In the genomic region with DNA sequence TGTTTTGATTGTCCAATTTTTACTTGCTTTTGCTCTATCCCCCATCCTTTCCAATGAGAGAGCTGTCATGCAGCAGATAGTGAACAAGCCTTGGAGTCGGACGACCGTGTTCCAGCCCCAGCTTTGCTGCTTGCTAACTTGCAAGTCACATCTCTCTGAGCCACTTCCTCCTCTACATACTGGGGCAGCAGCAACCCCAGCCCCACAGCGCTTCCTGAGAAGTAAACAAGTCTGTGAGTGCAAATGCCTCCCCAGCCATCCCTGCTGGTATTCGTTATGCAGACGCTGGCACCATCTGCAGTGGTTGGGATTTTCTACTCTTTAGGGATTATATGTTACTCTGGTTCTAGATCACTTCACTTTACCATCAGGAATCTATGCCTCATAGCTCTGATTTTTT, we compare ENCODE assay signal across 8 cellular contexts. TPM values are rescaled to one million over a fixed set of nuclear protein-coding genes. Genes with fewer than 3 reads are reported as not detected.
DNase-seq lines count a peak whose midpoint lies in the region; ATAC-seq, FAIRE-seq and TF ChIP-seq lines count a peak whose summit lies in the region.

No MANE protein-coding gene starts in this region.

- DNase-seq in NCI-H345 treated with DMSO at 0.1 percent for 48 hours (lab: John Stamatoyannopoulos, UW; ENCODE audit: unreplicated experiment) = peak; percentile 0
- DNase-seq in NCI-H345 (lab: John Stamatoyannopoulos, UW) = no peak
- peak; percentile 71 for DNase-seq in activated T-cell treated with anti-CD3 and anti-CD28 coated beads, Interleukin-2, amount 50 U/mL, for 1 hour
- peak; percentile 81 for DNase-seq in kidney
- DNase-seq in stimulated activated CD8-positive, alpha-beta memory T cell treated with anti-CD3 and anti-CD28 coated beads, Interleukin-2, amount 100 ng/mL, for 1 hour (ENCODE audit: low read depth in 2 of 2) = peak; percentile 52 to 57

- H3K36me3 ChIP-seq in kidney (ENCODE audit: control insufficient read depth in 1 of 2, insufficient read depth in 2 of 2, low read length in 2 of 2) = peaks cover 6 to 31% of the 10 kb centered on the region in 2 donors

- ATAC-seq in GM18870 (IDR thresholded peaks at IDR 0.05; ENCODE audit: unreplicated experiment) (no peak), GM21786 (IDR thresholded peaks at IDR 0.05; ENCODE audit: unreplicated experiment) (no peak), HG03521 (IDR thresholded peaks at IDR 0.05; ENCODE audit: unreplicated experiment) (no peak)

- TF ChIP-seq CTCF in kidney (IDR thresholded peaks at IDR 0.05; ENCODE audit: borderline replicate concordance, extremely low read depth, insufficient read depth) = no peak

- FAIRE-seq in kidney (lab: Jason Lieb, UNC) = no peak

- H3K27ac ChIP-seq in kidney (ENCODE audit: low read depth in 2 of 2, low read length in 2 of 2) = no peak overlapping the region

- H3K4me3 ChIP-seq in kidney (ENCODE audit: low read length in 2 of 2) = no peak overlapping the region

- no peak overlapping the region for H3K9ac ChIP-seq in kidney (ENCODE audit: low read length in 2 of 2)

- intact Hi-C loops in kidney (cut with DNase I) = loop anchor here (5.0 kb wide), 1 partner anchor 107 kb away; no protein-coding TSS in a partner anchor

- no peaks in the 10 kb centered on the region for H3K4me1 ChIP-seq in kidney (ENCODE audit: control insufficient read depth in 1 of 2, insufficient read depth in 1 of 2, low read depth in 1 of 2, low read length in 2 of 2)

- no peaks in the 10 kb centered on the region for H3K9me3 ChIP-seq in kidney (ENCODE audit: control insufficient read depth in 1 of 2, low read length in 2 of 2)

RNA-seq across cellular contexts. Expression of gene TPBGL, which starts 35.0 kb away (rescaled TPM):
- 0.69 TPM for total RNA-seq in kidney
- polyA plus RNA-seq in kidney (ENCODE audit: insufficient read depth, low read depth, low replicate concordance) = 0.13 TPM
